ENCODE assay signal across 12 cellular contexts in genomic region chr14:95500201-95500681, GRCh38. TPM values are rescaled to one million over a fixed set of nuclear protein-coding genes. Genes with fewer than 3 reads are reported as not detected.
DNase-seq lines count a peak whose midpoint lies in the region; ATAC-seq and TF ChIP-seq lines count a peak whose summit lies in the region.
"Had no signal": no experiment of that assay in that cellular context is flagged by ENCODE, and none has a peak within 500 bp of the region (broad histone marks: within the 10 kb centered on the region; RNA-seq: fewer than 3 reads in every experiment).

No MANE protein-coding gene starts in this region.

- intact Hi-C loops in HCT116 (cut with micrococcal nuclease): no loop called here
- intact Hi-C loops in ascending aorta (cut with DNase I): no loop called here
- intact Hi-C loops in left colon (cut with DNase I, micrococcal nuclease): no loop called here
- intact Hi-C loops in natural killer cell (cut with micrococcal nuclease): no loop called here

- H3K27ac Mint-ChIP-seq in stimulated activated naive B cell treated with anti-CD40 and anti-IgM and Interleukin-4, amounts not matched to agents 10 μg/mL and 1 μg/mL and 100 μg/mL, for 72 hours: peak overlapping the region; percentile 81
- no peak overlapping the region for H3K27ac Mint-ChIP-seq in natural killer cell
- no peak overlapping the region for H3K27ac Mint-ChIP-seq in WTC11

- RAD21 ChIA-PET in HCT116 (lab: Charles Lee; ENCODE audit: low non-redundant PET in 1 of 2, low total read pairs in 2 of 2, uncharacterized antibody in 2 of 2, unreplicated experiment in 2 of 2): no interaction called here

- no peaks in the 10 kb centered on the region for H4K20me1 ChIP-seq in HCT116 (ENCODE audit: insufficient read depth)

- H3K27me3 ChIP-seq in HCT116 (ENCODE audit: insufficient read depth, low read length): no peaks in the 10 kb centered on the region
- no peaks in the 10 kb centered on the region for H3K27me3 ChIP-seq in ascending aorta

- H3K9me2 ChIP-seq in HCT116 (ENCODE audit: insufficient read depth): no peaks in the 10 kb centered on the region

- peaks cover 56 to 95% of the 10 kb centered on the region in 2 donors for H3K4me1 Mint-ChIP-seq in stimulated activated naive B cell treated with anti-CD40 and anti-IgM and Interleukin-4, amounts not matched to agents 10 μg/mL and 1 μg/mL and 100 μg/mL, for 72 hours
- peaks cover 36 to 45% of the 10 kb centered on the region in 2 donors for H3K4me1 Mint-ChIP-seq in natural killer cell
- no peaks in the 10 kb centered on the region for H3K4me1 Mint-ChIP-seq in WTC11

- no peaks in the 10 kb centered on the region for H3K9me3 Mint-ChIP-seq in stimulated activated naive B cell treated with anti-CD40 and anti-IgM and Interleukin-4, amounts not matched to agents 10 μg/mL and 1 μg/mL and 100 μg/mL, for 72 hours
- no peaks in the 10 kb centered on the region for H3K9me3 Mint-ChIP-seq in natural killer cell
- no peaks in the 10 kb centered on the region for H3K9me3 Mint-ChIP-seq in WTC11
- H3K9me3 Mint-ChIP-seq: activated naive CD8-positive, alpha-beta T cell treated with anti-CD3 and anti-CD28 coated beads, Interleukin-2, amount 50 U/mL, for 24 hours had no signal

- no peak for TF ChIP-seq RAD21 in HCT116 (IDR thresholded peaks at IDR 0.05; ENCODE audit: low read depth)

- H3K79me2 ChIP-seq in HCT116 (ENCODE audit: insufficient read depth, low read length): no peaks in the 10 kb centered on the region

- TF ChIP-seq POLR2A in HCT116 (IDR thresholded peaks at IDR 0.05; ENCODE audit: borderline replicate concordance, extremely low read depth, insufficient read depth, insufficient read length): no peak

- no peak overlapping the region for H3K4me3 ChIP-seq in HCT116 (replicated peaks in 1 of 2; ENCODE audit: low read depth in 1 of 2, low read length in 2 of 2)
- no peak overlapping the region for H3K4me3 ChIP-seq in ascending aorta

- no peak overlapping the region for H2AFZ ChIP-seq in HCT116 (ENCODE audit: low read depth, low read length, poor library complexity, severe bottlenecking)

- H3K27ac ChIP-seq in HCT116 (ENCODE audit: low read depth, low read length): no peak overlapping the region
- peak overlapping the region; percentile 9 to 48 for H3K27ac ChIP-seq in ascending aorta

- no peaks in the 10 kb centered on the region for H3K36me3 ChIP-seq in HCT116 (ENCODE audit: control insufficient read depth in 1 of 2, insufficient read depth in 2 of 2, low read length in 2 of 2)
- H3K36me3 ChIP-seq in ascending aorta: peaks cover 0 to 6% of the 10 kb centered on the region in 2 donors

- no peak overlapping the region for H3K9ac ChIP-seq in HCT116 (ENCODE audit: low read length)

- peaks cover 0 to 15% of the 10 kb centered on the region in 2 experiments; a peak in 2 of 4 replicates for H3K4me1 ChIP-seq in HCT116 (ENCODE audit: control insufficient read depth in 1 of 2, insufficient read depth in 2 of 2, low read length in 2 of 2)
- peaks cover 8 to 72% of the 10 kb centered on the region in 2 donors for H3K4me1 ChIP-seq in ascending aorta

- H3K27me3 Mint-ChIP-seq in stimulated activated naive B cell treated with anti-CD40 and anti-IgM and Interleukin-4, amounts not matched to agents 10 μg/mL and 1 μg/mL and 100 μg/mL, for 72 hours: no peaks in the 10 kb centered on the region
- H3K27me3 Mint-ChIP-seq in natural killer cell (ENCODE audit: low read depth in 2 of 2) (no peaks in the 10 kb centered on the region), WTC11 (ENCODE audit: low read depth) (no peaks in the 10 kb centered on the region; the same call in 1 of the 2 replicates)
- H3K27me3 Mint-ChIP-seq: activated naive CD8-positive, alpha-beta T cell treated with anti-CD3 and anti-CD28 coated beads, Interleukin-2, amount 50 U/mL, for 24 hours had no signal

- H3K4me3 Mint-ChIP-seq in stimulated activated naive B cell treated with anti-CD40 and anti-IgM and Interleukin-4, amounts not matched to agents 10 μg/mL and 1 μg/mL and 100 μg/mL, for 72 hours: peak overlapping the region in 1 of 2 donors; percentile 32
- no peak overlapping the region for H3K4me3 Mint-ChIP-seq in natural killer cell
- no peak overlapping the region for H3K4me3 Mint-ChIP-seq in WTC11
- H3K4me3 Mint-ChIP-seq: activated naive CD8-positive, alpha-beta T cell treated with anti-CD3 and anti-CD28 coated beads, Interleukin-2, amount 50 U/mL, for 24 hours had no signal

- 0 out of 2 replicates have a peak, but pooled peaks have one; percentile 30 for ATAC-seq in HCT116
- ATAC-seq in left colon: peak; percentile 75
- no peak for ATAC-seq in stimulated activated naive B cell treated with anti-CD40 and anti-IgM and Interleukin-4, amounts not matched to agents 10 μg/mL and 1 μg/mL and 100 μg/mL, for 72 hours (replicated peaks)
- ATAC-seq in natural killer cell: no peak
- no peak for ATAC-seq in GM19351 (IDR thresholded peaks at IDR 0.05; ENCODE audit: unreplicated experiment)
- ATAC-seq in WTC11: no peak

- H3K36me3 Mint-ChIP-seq in stimulated activated naive B cell treated with anti-CD40 and anti-IgM and Interleukin-4, amounts not matched to agents 10 μg/mL and 1 μg/mL and 100 μg/mL, for 72 hours: peaks cover 26 to 43% of the 10 kb centered on the region in 2 donors
- H3K36me3 Mint-ChIP-seq in natural killer cell (peaks cover 9% of the 10 kb centered on the region), WTC11 (no peaks in the 10 kb centered on the region)

- no peak for TF ChIP-seq CTCF in HCT116 (IDR thresholded peaks at IDR 0.05 in 2 of 3, conservative IDR thresholded peaks at IDR 0.05 in 1 of 3; ENCODE audit: borderline replicate concordance in 1 of 3, insufficient read depth in 1 of 3, low read depth in 2 of 3, low read length in 2 of 3)
- no peak for TF ChIP-seq CTCF in ascending aorta (IDR thresholded peaks at IDR 0.05)
- TF ChIP-seq CTCF in natural killer cell (IDR thresholded peaks at IDR 0.05): no peak
- TF ChIP-seq CTCF in WTC11 (IDR thresholded peaks at IDR 0.05): no peak

- no peak for DNase-seq in HCT116 (ENCODE audit: low read depth, low spot score)
- DNase-seq in ascending aorta (ENCODE audit: low spot score in 2 of 2): no peak
- DNase-seq in left colon: peak in 1 of 2 donors; percentile 63
- DNase-seq in stimulated activated naive B cell treated with anti-CD40 and anti-IgM and Interleukin-4, amounts not matched to agents 10 μg/mL and 1 μg/mL and 100 μg/mL, for 72 hours: no peak
- DNase-seq in natural killer cell: no peak
- DNase-seq in middle frontal gyrus (ENCODE audit: extremely low spot score, low spot score): no peak
- DNase-seq in WTC11 (ENCODE audit: low spot score): no peak
- DNase-seq: activated naive CD8-positive, alpha-beta T cell treated with anti-CD3 and anti-CD28 coated beads, Interleukin-2, amount 50 U/mL, for 24 hours; Calu3; GOT3; NCI-H2081 treated with DMSO at 0.1 percent for 48 hours had no signal

- CTCF ChIA-PET in HCT116 (lab: Charles Lee): no interaction called here
- CTCF ChIA-PET in WTC11 (lab: Charles Lee): interaction anchor here (0.6 to 1.4 kb wide), 3 partner anchors 48 to 58 kb away, joined by 3 to 6 read pairs (median 3); no protein-coding TSS in a partner anchor

- no TSS peak for BruUV-seq in HCT116 (replicated peaks; lab: Mats Ljungman, UMichigan)

- no peak overlapping the region for H3K4me2 ChIP-seq in HCT116 (ENCODE audit: low read length)

- H3K9me3 ChIP-seq in HCT116 (ENCODE audit: control insufficient read depth in 1 of 2, insufficient read depth in 1 of 2, low read depth in 1 of 2, low read length in 2 of 2) (no peaks in the 10 kb centered on the region), ascending aorta (no peaks in the 10 kb centered on the region)

- POLR2A ChIA-PET in HCT116 (lab: Charles Lee) (interaction anchor here (1.6 kb wide), 1 partner anchor 27 kb away, joined by 3 read pairs; no protein-coding TSS in a partner anchor), WTC11 (lab: Charles Lee) (no interaction called here)

TF ChIP-seq in HCT116, 20 proteins besides CTCF, POLR2A, EP300 and RAD21 (continues in another document):
- no peak for TF ChIP-seq EZH2phosphoT487 (IDR thresholded peaks at IDR 0.05; ENCODE audit: borderline replicate concordance)
- no peak for TF ChIP-seq ELF1 (IDR thresholded peaks at IDR 0.05; ENCODE audit: borderline replicate concordance, low read depth)
- TF ChIP-seq SP1 (IDR thresholded peaks at IDR 0.05; ENCODE audit: low read depth): no peak
- no peak for TF ChIP-seq ZNF274 (IDR thresholded peaks at IDR 0.05; ENCODE audit: low read depth, low read length)

TF ChIP-seq in WTC11, 78 proteins besides CTCF, POLR2A, EP300 and RAD21 (continues in another document):
- TF ChIP-seq ATF2 (CRISPR knock-in tag; IDR thresholded peaks at IDR 0.05; ENCODE audit: borderline replicate concordance, low read depth): no peak
- no peak for TF ChIP-seq MXD4 (CRISPR knock-in tag; IDR thresholded peaks at IDR 0.05; ENCODE audit: borderline replicate concordance)
- TF ChIP-seq NR3C1 (CRISPR knock-in tag; conservative IDR thresholded peaks at IDR 0.05; ENCODE audit: low read depth): no peak
- TF ChIP-seq JAZF1 (CRISPR knock-in tag; IDR thresholded peaks at IDR 0.05): no peak

RNA-seq across cellular contexts. Expression of gene SYNE3, which starts 16.2 kb away (rescaled TPM):
- total RNA-seq in HCT116 (2021; ENCODE audit: unreplicated experiment) (3.6 TPM), ascending aorta (84.1 TPM), left colon (10 to 100 TPM; 11.6 to 12.1 TPM), natural killer cell (10 to 100 TPM; 10.6 to 17.3 (median 15.4) TPM), WTC11 (2021) (0.21 to 0.34 TPM (median 0.24 TPM) in 3 replicates)
- polyA plus RNA-seq in HCT116 (2012): 2.4 and 3.0 TPM in 2 replicates

RNA-seq across cellular contexts. Expression of gene GLRX5, which starts 34.6 kb away (rescaled TPM):
- total RNA-seq in HCT116 (2021; ENCODE audit: unreplicated experiment) (60.1 TPM), ascending aorta (24.6 TPM), left colon (10 to 100 TPM; 47.4 to 56.4 TPM), natural killer cell (10 to 100 TPM; 16.7 to 26.0 (median 23.4) TPM), WTC11 (2021) (72.8 to 78.3 TPM (median 76.2 TPM) in 3 replicates)
- 32.1 and 38.1 TPM in 2 replicates for polyA plus RNA-seq in HCT116 (2012)

Comparison
In these comparisons a context has a peak if more than half of its experiments do, and no peak if none do; other contexts are left out.
1. ATAC-seq: peak in HCT116 (single experiment) and left colon (single experiment); none in stimulated activated naive B cell treated with anti-CD40 and anti-IgM and Interleukin-4, amounts not matched to agents 10 μg/mL and 1 μg/mL and 100 μg/mL, for 72 hours (0 of 2), natural killer cell (0 of 3), GM19351 (single experiment) and WTC11 (single experiment).